1 cellular context compared by ENCODE assay signal in genomic region chr16:29862884-29863668, GRCh38.
A peak's percentile ranks its signal among the peaks of the same experiment; 100 is the strongest.
TF ChIP-seq lines count a peak whose summit lies in the region.

A gene with protein sequence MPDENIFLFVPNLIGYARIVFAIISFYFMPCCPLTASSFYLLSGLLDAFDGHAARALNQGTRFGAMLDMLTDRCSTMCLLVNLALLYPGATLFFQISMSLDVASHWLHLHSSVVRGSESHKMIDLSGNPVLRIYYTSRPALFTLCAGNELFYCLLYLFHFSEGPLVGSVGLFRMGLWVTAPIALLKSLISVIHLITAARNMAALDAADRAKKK (minus strand): TSS chr16:29863226. CDS start chr16:29862857, 369 bp downstream.

TF ChIP-seq in HepG2, 621 proteins besides CTCF, POLR2A, EP300 and RAD21 (continued from another document and continues in another):
- TF ChIP-seq EEA1 (CRISPR knock-in tag; IDR thresholded peaks at IDR 0.05; ENCODE audit: borderline replicate concordance), result peak; percentile 98
- no peak for TF ChIP-seq ARNT (IDR thresholded peaks at IDR 0.05)
- peak; percentile 88; the same call in 1 of the 2 replicates for TF ChIP-seq ZSCAN21 (CRISPR knock-in tag; IDR thresholded peaks at IDR 0.05; ENCODE audit: borderline replicate concordance)
- TF ChIP-seq REXO4 (CRISPR knock-in tag; IDR thresholded peaks at IDR 0.05; ENCODE audit: borderline replicate concordance), result no peak
- TF ChIP-seq ZFP82 (CRISPR knock-in tag; IDR thresholded peaks at IDR 0.05; ENCODE audit: borderline replicate concordance), result no peak; the same call in 1 of the 2 replicates
- TF ChIP-seq TCF7 (IDR thresholded peaks at IDR 0.05; ENCODE audit: low read depth), result peak; percentile 43; the same call in 1 of the 2 replicates
- 0 out of 2 replicates have a peak, but pooled peaks have one; percentile 41 for TF ChIP-seq FOXM1 (CRISPR knock-in tag; IDR thresholded peaks at IDR 0.05)
- TF ChIP-seq TFDP1 (CRISPR knock-in tag; IDR thresholded peaks at IDR 0.05; ENCODE audit: borderline replicate concordance), result peak; percentile 83; the same call in 1 of the 2 replicates
- peak; percentile 86 for TF ChIP-seq ATF1 (CRISPR knock-in tag; IDR thresholded peaks at IDR 0.05)
- no peak for TF ChIP-seq ZUFSP (CRISPR knock-in tag; IDR thresholded peaks at IDR 0.05; ENCODE audit: borderline replicate concordance)
- TF ChIP-seq HHEX (CRISPR knock-in tag; IDR thresholded peaks at IDR 0.05), result no peak; the same call in 1 of the 2 replicates
- no peak for TF ChIP-seq TBX3 (IDR thresholded peaks at IDR 0.05; ENCODE audit: borderline replicate concordance)
- TF ChIP-seq MEIS2 (CRISPR knock-in tag; IDR thresholded peaks at IDR 0.05), result peak; percentile 72; the same call in 1 of the 2 replicates
- peak; percentile 92; the same call in 1 of the 2 replicates for TF ChIP-seq ATF6 (CRISPR knock-in tag; conservative IDR thresholded peaks at IDR 0.05)
- TF ChIP-seq, protein P1, sequence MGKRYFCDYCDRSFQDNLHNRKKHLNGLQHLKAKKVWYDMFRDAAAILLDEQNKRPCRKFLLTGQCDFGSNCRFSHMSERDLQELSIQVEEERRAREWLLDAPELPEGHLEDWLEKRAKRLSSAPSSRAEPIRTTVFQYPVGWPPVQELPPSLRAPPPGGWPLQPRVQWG (CRISPR knock-in tag; IDR thresholded peaks at IDR 0.05; ENCODE audit: borderline replicate concordance, low read depth), result no peak
- peak; percentile 83 for TF ChIP-seq ZFX (CRISPR knock-in tag; IDR thresholded peaks at IDR 0.05; ENCODE audit: low read depth)
- TF ChIP-seq ARID4A (CRISPR knock-in tag; IDR thresholded peaks at IDR 0.05; ENCODE audit: borderline replicate concordance), result peak; percentile 95
- TF ChIP-seq, protein P2, sequence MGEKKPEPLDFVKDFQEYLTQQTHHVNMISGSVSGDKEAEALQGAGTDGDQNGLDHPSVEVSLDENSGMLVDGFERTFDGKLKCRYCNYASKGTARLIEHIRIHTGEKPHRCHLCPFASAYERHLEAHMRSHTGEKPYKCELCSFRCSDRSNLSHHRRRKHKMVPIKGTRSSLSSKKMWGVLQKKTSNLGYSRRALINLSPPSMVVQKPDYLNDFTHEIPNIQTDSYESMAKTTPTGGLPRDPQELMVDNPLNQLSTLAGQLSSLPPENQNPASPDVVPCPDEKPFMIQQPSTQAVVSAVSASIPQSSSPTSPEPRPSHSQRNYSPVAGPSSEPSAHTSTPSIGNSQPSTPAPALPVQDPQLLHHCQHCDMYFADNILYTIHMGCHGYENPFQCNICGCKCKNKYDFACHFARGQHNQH (CRISPR knock-in tag; IDR thresholded peaks at IDR 0.05), result peak; percentile 95
- peak; percentile 96 for TF ChIP-seq YEATS2 (CRISPR knock-in tag; IDR thresholded peaks at IDR 0.05; ENCODE audit: borderline replicate concordance)
- TF ChIP-seq ZBTB3 (CRISPR knock-in tag; IDR thresholded peaks at IDR 0.05; ENCODE audit: borderline replicate concordance, low read depth), result no peak
- 0 out of 2 replicates have a peak, but pooled peaks have one; percentile 72 for TF ChIP-seq ZNF772 (CRISPR knock-in tag; IDR thresholded peaks at IDR 0.05)
- TF ChIP-seq DRAP1 (CRISPR knock-in tag; IDR thresholded peaks at IDR 0.05), result peak; percentile 86
- no peak for TF ChIP-seq ETS1 (CRISPR knock-in tag; IDR thresholded peaks at IDR 0.05)
- TF ChIP-seq ZSCAN9 (CRISPR knock-in tag; IDR thresholded peaks at IDR 0.05; ENCODE audit: borderline replicate concordance), result peak; percentile 88; the same call in 1 of the 2 replicates
- peak; percentile 60; the same call in 1 of the 2 replicates for TF ChIP-seq ZBTB2 (CRISPR knock-in tag; IDR thresholded peaks at IDR 0.05; ENCODE audit: low read depth)
- peak; percentile 84 for TF ChIP-seq ZNF317 (CRISPR knock-in tag; IDR thresholded peaks at IDR 0.05)
- no peak for TF ChIP-seq ZNF550 (CRISPR knock-in tag; IDR thresholded peaks at IDR 0.05; ENCODE audit: borderline replicate concordance)
- TF ChIP-seq HOXA3 (CRISPR knock-in tag; IDR thresholded peaks at IDR 0.05), result peak; percentile 87
- peak; percentile 95 for TF ChIP-seq THAP11 (CRISPR knock-in tag; IDR thresholded peaks at IDR 0.05)
- no peak for TF ChIP-seq DMTF1 (CRISPR knock-in tag; IDR thresholded peaks at IDR 0.05)
- peak; percentile 70 for TF ChIP-seq CEBPG (CRISPR knock-in tag; IDR thresholded peaks at IDR 0.05)
- TF ChIP-seq KLF9 (CRISPR knock-in tag; IDR thresholded peaks at IDR 0.05; ENCODE audit: low read depth), result no peak
- TF ChIP-seq REL (CRISPR knock-in tag; conservative IDR thresholded peaks at IDR 0.05), result 0 out of 2 replicates have a peak, but pooled peaks have one; percentile 48
- TF ChIP-seq BRD4 (CRISPR knock-in tag; IDR thresholded peaks at IDR 0.05), result peak; percentile 22; the same call in 1 of the 2 replicates
- TF ChIP-seq, protein P3, sequence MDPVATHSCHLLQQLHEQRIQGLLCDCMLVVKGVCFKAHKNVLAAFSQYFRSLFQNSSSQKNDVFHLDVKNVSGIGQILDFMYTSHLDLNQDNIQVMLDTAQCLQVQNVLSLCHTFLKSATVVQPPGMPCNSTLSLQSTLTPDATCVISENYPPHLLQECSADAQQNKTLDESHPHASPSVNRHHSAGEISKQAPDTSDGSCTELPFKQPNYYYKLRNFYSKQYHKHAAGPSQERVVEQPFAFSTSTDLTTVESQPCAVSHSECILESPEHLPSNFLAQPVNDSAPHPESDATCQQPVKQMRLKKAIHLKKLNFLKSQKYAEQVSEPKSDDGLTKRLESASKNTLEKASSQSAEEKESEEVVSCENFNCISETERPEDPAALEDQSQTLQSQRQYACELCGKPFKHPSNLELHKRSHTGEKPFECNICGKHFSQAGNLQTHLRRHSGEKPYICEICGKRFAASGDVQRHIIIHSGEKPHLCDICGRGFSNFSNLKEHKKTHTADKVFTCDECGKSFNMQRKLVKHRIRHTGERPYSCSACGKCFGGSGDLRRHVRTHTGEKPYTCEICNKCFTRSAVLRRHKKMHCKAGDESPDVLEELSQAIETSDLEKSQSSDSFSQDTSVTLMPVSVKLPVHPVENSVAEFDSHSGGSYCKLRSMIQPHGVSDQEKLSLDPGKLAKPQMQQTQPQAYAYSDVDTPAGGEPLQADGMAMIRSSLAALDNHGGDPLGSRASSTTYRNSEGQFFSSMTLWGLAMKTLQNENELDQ (CRISPR knock-in tag; IDR thresholded peaks at IDR 0.05; ENCODE audit: borderline replicate concordance), result 0 out of 2 replicates have a peak, but pooled peaks have one; percentile 36
- TF ChIP-seq ZNF720 (CRISPR knock-in tag; IDR thresholded peaks at IDR 0.05), result no peak
- TF ChIP-seq TCF12 (IDR thresholded peaks at IDR 0.05), result no peak
- TF ChIP-seq TCF12 (CRISPR knock-in tag; IDR thresholded peaks at IDR 0.05), result peak; percentile 65
